In the genomic region with DNA sequence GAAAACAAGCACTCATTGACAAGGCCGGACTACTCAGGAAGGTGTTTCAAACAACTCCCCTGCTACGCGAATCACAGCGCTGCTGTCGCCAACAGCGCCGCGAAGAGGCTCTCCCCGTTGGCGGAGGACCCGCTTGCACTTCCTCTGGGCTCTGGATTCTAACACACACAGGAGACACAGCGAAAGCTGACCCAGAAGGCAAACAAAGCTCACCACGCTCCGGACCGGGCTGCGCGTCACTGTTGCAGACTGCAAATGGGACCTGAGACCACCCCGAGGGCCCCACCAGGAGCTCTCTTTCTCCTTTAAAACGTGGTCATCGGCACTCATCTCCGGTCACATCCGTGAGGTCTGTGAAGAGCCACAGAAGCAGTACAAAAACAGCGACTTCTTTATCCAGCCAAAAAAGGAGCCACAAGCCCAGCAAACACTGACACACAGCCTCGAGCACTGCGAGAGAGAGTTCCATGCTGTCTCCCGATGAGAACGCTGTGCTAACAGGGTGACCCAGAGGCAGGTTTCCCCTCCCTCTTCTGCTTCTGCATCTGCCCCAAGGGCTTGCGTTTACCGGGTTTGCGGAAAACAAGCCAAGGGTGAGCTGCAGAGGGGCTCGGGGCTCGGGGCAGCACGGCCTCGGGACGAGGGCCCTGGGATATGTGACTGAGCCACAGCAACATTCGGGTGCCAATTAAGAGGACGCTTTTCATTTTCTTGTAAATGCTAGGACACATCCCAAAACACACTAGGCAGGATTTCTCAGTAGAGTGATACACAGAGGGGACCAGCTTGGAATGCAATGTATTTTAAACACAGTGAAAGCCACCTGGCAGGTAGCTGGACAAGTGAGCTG, we compare ENCODE assay signal across 13 cellular contexts. TPM values are rescaled to one million over a fixed set of nuclear protein-coding genes. Genes with fewer than 3 reads are reported as not detected.
DNase-seq lines count a peak whose midpoint lies in the region; ATAC-seq and TF ChIP-seq lines count a peak whose summit lies in the region.
"Had no signal": no experiment of that assay in that cellular context is flagged by ENCODE, and none has a peak within 500 bp of the region (broad histone marks: within the 10 kb centered on the region; RNA-seq: fewer than 3 reads in every experiment).

No MANE protein-coding gene starts in this region.

- 0 out of 2 replicates have a peak, but pooled peaks cover 4% of the 10 kb centered on the region for H3K9me3 Mint-ChIP-seq in HFFc6
- no peaks in the 10 kb centered on the region for H3K9me3 Mint-ChIP-seq in stimulated activated memory B cell treated with anti-CD40 and anti-IgM and Interleukin-4, amounts not matched to agents 10 μg/mL and 1 μg/mL and 100 μg/mL, for 72 hours

- peak overlapping the region; percentile 73; the same call in 1 of the 2 replicates for H3K4me3 Mint-ChIP-seq in HFFc6
- no peak overlapping the region for H3K4me3 Mint-ChIP-seq in stimulated activated memory B cell treated with anti-CD40 and anti-IgM and Interleukin-4, amounts not matched to agents 10 μg/mL and 1 μg/mL and 100 μg/mL, for 72 hours

- H3K27me3 ChIP-seq in dorsolateral prefrontal cortex: no peaks in the 10 kb centered on the region

- CTCF ChIA-PET in GM10248 (lab: Yijun Ruan, JAX): interaction anchor here (0.9 to 2.5 kb wide), 6 partner anchors 9 to 58 kb away, joined by 3 to 7 read pairs (median 4); no protein-coding TSS in a partner anchor

- peak overlapping the region; percentile 77 for H3K27ac Mint-ChIP-seq in HFFc6
- H3K27ac Mint-ChIP-seq in stimulated activated memory B cell treated with anti-CD40 and anti-IgM and Interleukin-4, amounts not matched to agents 10 μg/mL and 1 μg/mL and 100 μg/mL, for 72 hours: peak overlapping the region; percentile 20

- H3K4me3 ChIP-seq in dorsolateral prefrontal cortex: peak overlapping the region in 41 of 59 donors; percentile 5 to 47 (median 26)
- H3K4me3 ChIP-seq: GM23248 had no signal

- peaks cover 39% of the 10 kb centered on the region for H3K4me1 Mint-ChIP-seq in HFFc6 (ENCODE audit: low read depth)
- H3K4me1 Mint-ChIP-seq in stimulated activated memory B cell treated with anti-CD40 and anti-IgM and Interleukin-4, amounts not matched to agents 10 μg/mL and 1 μg/mL and 100 μg/mL, for 72 hours: peaks cover 20% of the 10 kb centered on the region

- H3K27ac ChIP-seq in dorsolateral prefrontal cortex: peak overlapping the region in 58 of 59 donors; percentile 7 to 94 (median 82)
- H3K27ac ChIP-seq: GM23248 had no signal

- ATAC-seq in stimulated activated memory B cell treated with anti-CD40 and anti-IgM and Interleukin-4, amounts not matched to agents 10 μg/mL and 1 μg/mL and 100 μg/mL, for 72 hours: no peak
- ATAC-seq in GM21825 (IDR thresholded peaks at IDR 0.05; ENCODE audit: unreplicated experiment): no peak
- ATAC-seq: activated CD4-positive, CD25-positive, alpha-beta regulatory T cell treated with anti-CD3 and anti-CD28 coated beads, Interleukin-2, amount 50 U/mL, for 24 hours; PC-3 had no signal

- no peak for TF ChIP-seq CTCF in HFFc6 (IDR thresholded peaks at IDR 0.05)
- TF ChIP-seq CTCF in dorsolateral prefrontal cortex (IDR thresholded peaks at IDR 0.05 in 54 of 56, conservative IDR thresholded peaks at IDR 0.05 in 2 of 56; ENCODE audit: low read depth in 1 of 56, partially characterized antibody in 56 of 56): no peak
- TF ChIP-seq CTCF in GM10248 (IDR thresholded peaks at IDR 0.05; ENCODE audit: control extremely low read depth, extremely low read depth, low read depth, missing control alignments): no peak

- intact Hi-C loops in dorsolateral prefrontal cortex (cut with DNase I): no loop called here

- no peak for DNase-seq in HFFc6
- peak in 7 of 10 donors; percentile 23 to 52 (median 41) for DNase-seq in dorsolateral prefrontal cortex
- DNase-seq in mesenteric fat pad (ENCODE audit: low spot score): peak; percentile 87
- DNase-seq in DMS 273 treated with DMSO at 0.1 percent for 48 hours (lab: John Stamatoyannopoulos, UW): no peak
- DNase-seq in GM10248 (ENCODE audit: extremely low spot score): no peak
- DNase-seq in NCI-H2029 (lab: John Stamatoyannopoulos, UW): no peak
- DNase-seq: COR-L47, GM23248, NCI-H1092, PC-3 had no signal

- H3K36me3 Mint-ChIP-seq in HFFc6 (ENCODE audit: low read depth): peaks cover 64% of the 10 kb centered on the region
- H3K36me3 Mint-ChIP-seq in stimulated activated memory B cell treated with anti-CD40 and anti-IgM and Interleukin-4, amounts not matched to agents 10 μg/mL and 1 μg/mL and 100 μg/mL, for 72 hours: peaks cover 75% of the 10 kb centered on the region

- POLR2A ChIA-PET in GM10248 (lab: Yijun Ruan, JAX): no interaction called here

- no peaks in the 10 kb centered on the region; the same call in none of the 2 replicates for H3K27me3 Mint-ChIP-seq in HFFc6 (ENCODE audit: insufficient read depth)
- no peaks in the 10 kb centered on the region for H3K27me3 Mint-ChIP-seq in stimulated activated memory B cell treated with anti-CD40 and anti-IgM and Interleukin-4, amounts not matched to agents 10 μg/mL and 1 μg/mL and 100 μg/mL, for 72 hours

RNA-seq across cellular contexts. Expression of gene AMZ1, which starts 41.3 kb away (rescaled TPM):
- 10 to 100 TPM in 2 of 6 experiments, 1 to 10 TPM in 4; 6.2 to 11.3 (median 7.8) TPM for total RNA-seq in HFFc6 (2021; fragmentation: NEBNext Ultra II Directional; extraction: Animal tissue kit (Norgen Biotek cat#: 25700))
- total RNA-seq in dorsolateral prefrontal cortex (10 to 100 TPM in 74 of 120 experiments, 1 to 10 TPM in 46; 6.1 to 23.5 (median 11.7) TPM), mesenteric fat pad (0.16 TPM)
- total RNA-seq: PC-3 had no signal

Comparison
In these comparisons a context has a peak if more than half of its experiments do, and no peak if none do; other contexts are left out.
1. DNase-seq: peak in dorsolateral prefrontal cortex (7 of 10) and mesenteric fat pad (single experiment); none in HFFc6 (single experiment), DMS 273 treated with DMSO at 0.1 percent for 48 hours (single experiment), GM10248 (single experiment) and NCI-H2029 (single experiment).